16 cellular contexts compared by ENCODE assay signal in genomic region chr13:37446503-37446902, GRCh38.
DNase-seq lines count a peak whose midpoint lies in the region; ATAC-seq and TF ChIP-seq lines count a peak whose summit lies in the region.
"Had no signal": no experiment of that assay in that cellular context is flagged by ENCODE, and none has a peak within 500 bp of the region (broad histone marks: within the 10 kb centered on the region; RNA-seq: fewer than 3 reads in every experiment).

No MANE protein-coding gene starts in this region.

- intact Hi-C loops in gastrocnemius medialis (cut with DNase I; ENCODE audit: low total_unique reads) = no loop called here
- intact Hi-C loops in testis (cut with DNase I; ENCODE audit: low total_unique reads) = no loop called here

- H3K4me3 ChIP-seq in gastrocnemius medialis (no peak overlapping the region), testis (no peak overlapping the region)
- H3K4me3 ChIP-seq: BLaER1, upper lobe of right lung had no signal

- TF ChIP-seq CTCF in gastrocnemius medialis (IDR thresholded peaks at IDR 0.05 in 4 of 5, conservative IDR thresholded peaks at IDR 0.05 in 1 of 5) = no peak
- no peak for TF ChIP-seq CTCF in testis (IDR thresholded peaks at IDR 0.05)

- TF ChIP-seq POLR2A in gastrocnemius medialis (IDR thresholded peaks at IDR 0.05) (no peak), testis (IDR thresholded peaks at IDR 0.05) (no peak)

- WGBS in testis, 2 donors = 77 to 91% methylated on average over 3 of the region's 3 CpGs

- peak; percentile 57 for ATAC-seq in esophagus mucosa
- no peak for ATAC-seq in gastrocnemius medialis
- ATAC-seq: sciatic nerve, upper lobe of right lung had no signal

- in situ Hi-C loops in gastrocnemius medialis (cut with MboI; ENCODE audit: low sequenced_read_pairs in 4 of 4) = no loop called here

- H3K4me1 ChIP-seq in gastrocnemius medialis (no peaks in the 10 kb centered on the region), testis (no peaks in the 10 kb centered on the region)
- H3K4me1 ChIP-seq: BLaER1, upper lobe of right lung had no signal

- H3K27me3 ChIP-seq in gastrocnemius medialis (no peaks in the 10 kb centered on the region), testis (no peaks in the 10 kb centered on the region)
- H3K27me3 ChIP-seq: BLaER1, upper lobe of right lung had no signal

- peak; percentile 65 for DNase-seq in AG08396 (ENCODE audit: low spot score)
- DNase-seq in NCI-H226 = peak; percentile 71
- DNase-seq in myocyte (ENCODE audit: low read depth) = peak; percentile 66
- no peak for DNase-seq in GM19238 (ENCODE audit: insufficient read length, low spot score)
- DNase-seq in gastrocnemius medialis = no peak
- DNase-seq in NCI-H1694 (lab: John Stamatoyannopoulos, UW) = no peak
- no peak for DNase-seq in testis
- DNase-seq: activated CD4-positive, alpha-beta T cell treated with anti-CD3 and anti-CD28 coated beads for 48 hours; activated effector memory CD4-positive, alpha-beta T cell treated with anti-CD3 and anti-CD28 coated beads, Interleukin-2, amount 50 U/mL, for 16 hours; cortex of kidney; NCI-H1105; NCI-H774; upper lobe of right lung had no signal

- H3K27ac ChIP-seq in gastrocnemius medialis = no peak overlapping the region
- H3K27ac ChIP-seq in testis = no peak overlapping the region
- H3K27ac ChIP-seq: BLaER1, upper lobe of right lung had no signal

- no peaks in the 10 kb centered on the region for H3K9me3 ChIP-seq in gastrocnemius medialis
- H3K9me3 ChIP-seq in testis = no peaks in the 10 kb centered on the region
- H3K9me3 ChIP-seq: BLaER1, upper lobe of right lung had no signal

- H3K36me3 ChIP-seq in gastrocnemius medialis (no peaks in the 10 kb centered on the region), testis (ENCODE audit: low read depth, missing control alignments) (no peaks in the 10 kb centered on the region)
- H3K36me3 ChIP-seq: BLaER1, upper lobe of right lung had no signal

Comparison
In these comparisons a context has a peak if more than half of its experiments do, and no peak if none do; other contexts are left out.
1. DNase-seq: peak in AG08396 (single experiment), NCI-H226 (single experiment) and myocyte (single experiment); none in GM19238 (single experiment), gastrocnemius medialis (0 of 2), NCI-H1694 (single experiment) and testis (single experiment).